10 cellular contexts compared by ENCODE assay signal in genomic region chr11:11987503-11988022, GRCh38. TPM values are rescaled to one million over a fixed set of nuclear protein-coding genes. Genes with fewer than 3 reads are reported as not detected.
DNase-seq lines count a peak whose midpoint lies in the region; ATAC-seq and TF ChIP-seq lines count a peak whose summit lies in the region.
"Had no signal": no experiment of that assay in that cellular context is flagged by ENCODE, and none has a peak within 500 bp of the region (broad histone marks: within the 10 kb centered on the region; RNA-seq: fewer than 3 reads in every experiment).

No MANE protein-coding gene starts in this region.

- no peak for ATAC-seq in GM18858 (IDR thresholded peaks at IDR 0.05; ENCODE audit: unreplicated experiment)

- H3K4me3 ChIP-seq in OCI-LY7 (ENCODE audit: low read depth, low read length, poor library complexity, severe bottlenecking), result no peak overlapping the region
- no peak overlapping the region for H3K4me3 ChIP-seq in retinal pigment epithelial cell (ENCODE audit: low read length)
- H3K4me3 ChIP-seq: BLaER1 had no signal

- no peak overlapping the region for H3K4me2 ChIP-seq in OCI-LY7 (ENCODE audit: low read length)
- H3K4me2 ChIP-seq: BLaER1 had no signal

- no peaks in the 10 kb centered on the region for H3K9me2 ChIP-seq in OCI-LY7 (ENCODE audit: insufficient read depth, low read length)

- H3K27ac ChIP-seq in OCI-LY7 (ENCODE audit: low read depth, low read length, poor library complexity, severe bottlenecking), result no peak overlapping the region
- H3K27ac ChIP-seq: BLaER1 had no signal

- peak; percentile 61 for TF ChIP-seq CTCF in OCI-LY7 (conservative IDR thresholded peaks at IDR 0.05; ENCODE audit: low read length)
- TF ChIP-seq CTCF in endothelial cell (IDR thresholded peaks at IDR 0.05; ENCODE audit: unreplicated experiment), result peak; percentile 63
- TF ChIP-seq CTCF in retinal pigment epithelial cell (conservative IDR thresholded peaks at IDR 0.05; ENCODE audit: low read depth, low read length), result peak; percentile 60

- CTCF ChIA-PET in OCI-LY7 (lab: Charles Lee; ENCODE audit: unreplicated experiment), result no interaction called here

- no peaks in the 10 kb centered on the region for H3K4me1 ChIP-seq in OCI-LY7 (ENCODE audit: insufficient read depth, low read length, poor library complexity, severe bottlenecking)

- no peaks in the 10 kb centered on the region for H3K36me3 ChIP-seq in OCI-LY7 (ENCODE audit: insufficient read depth, low read length)
- H3K36me3 ChIP-seq: BLaER1 had no signal

- peaks cover 9% of the 10 kb centered on the region for H3K4me1 Mint-ChIP-seq in endothelial cell (ENCODE audit: unreplicated experiment)

- POLR2A ChIA-PET in OCI-LY7 (lab: Charles Lee), result no interaction called here

- no peaks in the 10 kb centered on the region for H3K27me3 Mint-ChIP-seq in endothelial cell (ENCODE audit: unreplicated experiment)

- H3K9me3 ChIP-seq in OCI-LY7 (ENCODE audit: low read length), result no peaks in the 10 kb centered on the region

- no peak overlapping the region for H3K27ac Mint-ChIP-seq in endothelial cell (ENCODE audit: unreplicated experiment)

- no peaks in the 10 kb centered on the region for H3K9me3 Mint-ChIP-seq in endothelial cell (ENCODE audit: unreplicated experiment)

- H3K36me3 Mint-ChIP-seq in endothelial cell (ENCODE audit: low read depth, unreplicated experiment), result no peaks in the 10 kb centered on the region

- intact Hi-C loops in OCI-LY7 (cut with micrococcal nuclease; ENCODE audit: unreplicated experiment), result no loop called here

- H4K20me1 ChIP-seq in OCI-LY7 (ENCODE audit: insufficient read depth, low read length), result no peaks in the 10 kb centered on the region
- H4K20me1 ChIP-seq: BLaER1 had no signal

- H3K79me2 ChIP-seq in OCI-LY7 (ENCODE audit: insufficient read depth, low read depth, low read length), result no peaks in the 10 kb centered on the region

- no TSS peak for BruUV-seq in OCI-LY7 (replicated peaks; lab: Mats Ljungman, UMichigan)

- H2AFZ ChIP-seq in OCI-LY7 (ENCODE audit: low read length), result peak overlapping the region; percentile 34; the same call in 1 of the 2 replicates

- DNase-seq in NCI-H2227 (lab: John Stamatoyannopoulos, UW; ENCODE audit: unreplicated experiment), result peak; percentile 9
- DNase-seq in NCI-H2227 treated with DMSO at 0.1 percent for 48 hours (lab: John Stamatoyannopoulos, UW), result no peak
- DNase-seq in OCI-LY7 (ENCODE audit: low spot score), result peak; percentile 5
- no peak for DNase-seq in endothelial cell (ENCODE audit: low spot score)
- DNase-seq in retinal pigment epithelial cell (ENCODE audit: low read depth), result no peak
- DNase-seq in hypothalamus (lab: John Stamatoyannopoulos, UW), result no peak
- DNase-seq in SW480 (ENCODE audit: low spot score), result no peak
- DNase-seq: NCI-H1048 had no signal

- no peak overlapping the region for H3K4me3 Mint-ChIP-seq in endothelial cell (ENCODE audit: unreplicated experiment)

RNA-seq across cellular contexts. Expression of gene DKK3, which starts 20.9 kb away (rescaled TPM):
- total RNA-seq in OCI-LY7 (2014; rRNA removed; shearing (Covaris generic)), result not detected in 2 replicates
- not detected in 2 replicates for total RNA-seq in OCI-LY7 (2022)
- total RNA-seq in endothelial cell (ENCODE audit: unreplicated experiment), result 8.4 TPM

Comparison
In these comparisons a context has a peak if more than half of its experiments do, and no peak if none do; other contexts are left out.
1. DNase-seq: peak in NCI-H2227 (single experiment) and OCI-LY7 (single experiment); none in NCI-H2227 treated with DMSO at 0.1 percent for 48 hours (single experiment), endothelial cell (single experiment), retinal pigment epithelial cell (single experiment), hypothalamus (0 of 51) and SW480 (single experiment).
2. Peak in every context shown above with its lines, with median percentiles within 50 percentile points of each other: CTCF ChIP-seq.